29 cellular contexts compared by ENCODE assay signal in genomic region chr13:77381059-77381458, GRCh38.
"Had no signal": no experiment of that assay in that cellular context is flagged by ENCODE, and none has a peak within 500 bp of the region (broad histone marks: within the 10 kb centered on the region; RNA-seq: fewer than 3 reads in every experiment).

No MANE protein-coding gene starts in this region.

- H3K4me1 ChIP-seq: colonic mucosa, esophagus muscularis mucosa, foreskin keratinocyte, gastrocnemius medialis, gastroesophageal sphincter, heart left ventricle had no signal

- FAIRE-seq: colon, endometrium, endothelial cell of umbilical vein, frontal cortex had no signal

- ATAC-seq: effector memory CD8-positive, alpha-beta T cell; esophagus mucosa; foreskin keratinocyte; gastrocnemius medialis; gastroesophageal sphincter; heart left ventricle; heart right ventricle had no signal

- H3K9me3 ChIP-seq: colonic mucosa, esophagus muscularis mucosa, gastrocnemius medialis had no signal

- H3K27ac Mint-ChIP-seq: dendritic cell treated with granulocyte-macrophage colony-stimulating factor and Interleukin-4, amounts not matched to agents 40 ng/mL and 50 ng/mL, for 4 days; effector memory CD8-positive, alpha-beta T cell; endodermal cell had no signal

- H3K4me3 Mint-ChIP-seq: dendritic cell treated with granulocyte-macrophage colony-stimulating factor and Interleukin-4, amounts not matched to agents 40 ng/mL and 50 ng/mL, for 4 days; effector memory CD8-positive, alpha-beta T cell; endodermal cell had no signal

- H3K27me3 ChIP-seq: colonic mucosa, dorsolateral prefrontal cortex, esophagus muscularis mucosa, esophagus squamous epithelium, foreskin keratinocyte, gastrocnemius medialis, gastroesophageal sphincter had no signal

- H3K27ac ChIP-seq: colonic mucosa, coronary artery, dorsolateral prefrontal cortex, epithelial cell of prostate, esophagus muscularis mucosa, esophagus squamous epithelium, foreskin keratinocyte, gastrocnemius medialis, gastroesophageal sphincter, heart left ventricle, heart right ventricle had no signal

- H3K4me3 ChIP-seq: colonic mucosa, coronary artery, dorsolateral prefrontal cortex, esophagus muscularis mucosa, esophagus squamous epithelium, gastrocnemius medialis, gastroesophageal sphincter, heart left ventricle, heart right ventricle had no signal

- H3K9me3 Mint-ChIP-seq: dendritic cell treated with granulocyte-macrophage colony-stimulating factor and Interleukin-4, amounts not matched to agents 40 ng/mL and 50 ng/mL, for 4 days; effector memory CD8-positive, alpha-beta T cell; endodermal cell had no signal

- H3K36me3 ChIP-seq: colonic mucosa, esophagus muscularis mucosa, esophagus squamous epithelium, gastrocnemius medialis, gastroesophageal sphincter, heart left ventricle, heart right ventricle had no signal

- DNase-seq: colonic mucosa; cortex of kidney; dermis blood vessel endothelial cell; dorsolateral prefrontal cortex; effector CD4-positive, alpha-beta T cell; effector CD8-positive, alpha-beta T cell; effector memory CD4-positive, alpha-beta T cell; effector memory CD8-positive, alpha-beta T cell; endodermal cell; erythroblast; esophagus squamous epithelium; foreskin fibroblast; foreskin keratinocyte; foreskin melanocyte; gastrocnemius medialis; glutamatergic neuron; head of caudate nucleus; heart left ventricle; heart right ventricle had no signal

- H3K27me3 Mint-ChIP-seq: dendritic cell treated with granulocyte-macrophage colony-stimulating factor and Interleukin-4, amounts not matched to agents 40 ng/mL and 50 ng/mL, for 4 days; effector memory CD8-positive, alpha-beta T cell had no signal
